1 cellular context compared by ENCODE assay signal in genomic region chr1:45521413-45522323, GRCh38.
A peak's percentile ranks its signal among the peaks of the same experiment; 100 is the strongest.
TF ChIP-seq lines count a peak whose summit lies in the region.

Gene PRDX1, minus strand, starts transcription at chr1:45521884. Its CDS starts 2,841 bp downstream, at chr1:45519043.

TF ChIP-seq in HepG2, 621 proteins besides CTCF, POLR2A, EP300 and RAD21 (continued from another document and continues in another):
- no peak for TF ChIP-seq ZNF33A (CRISPR knock-in tag; IDR thresholded peaks at IDR 0.05; ENCODE audit: borderline replicate concordance)
- TF ChIP-seq SP4 (CRISPR knock-in tag; IDR thresholded peaks at IDR 0.05) = peak; percentile 68
- TF ChIP-seq ZNF205 (CRISPR knock-in tag; IDR thresholded peaks at IDR 0.05) = peak; percentile 93
- peak; percentile 91; the same call in 1 of the 2 replicates for TF ChIP-seq ZNF782 (CRISPR knock-in tag; IDR thresholded peaks at IDR 0.05; ENCODE audit: borderline replicate concordance)
- no peak for TF ChIP-seq PRDM15 (CRISPR knock-in tag; IDR thresholded peaks at IDR 0.05)
- TF ChIP-seq ZNF34 (CRISPR knock-in tag; IDR thresholded peaks at IDR 0.05; ENCODE audit: borderline replicate concordance) = peak; percentile 32; the same call in 1 of the 2 replicates
- peak; percentile 68; the same call in 1 of the 2 replicates for TF ChIP-seq SAFB2 (CRISPR knock-in tag; IDR thresholded peaks at IDR 0.05; ENCODE audit: borderline replicate concordance, low read depth)
- TF ChIP-seq MAFF (IDR thresholded peaks at IDR 0.05; ENCODE audit: low read depth, low read length) = peak; percentile 82
- TF ChIP-seq ZNF549 (CRISPR knock-in tag; IDR thresholded peaks at IDR 0.05) = peak; percentile 58; the same call in 1 of the 2 replicates
- TF ChIP-seq ZSCAN9 (CRISPR knock-in tag; IDR thresholded peaks at IDR 0.05; ENCODE audit: borderline replicate concordance) = peak; percentile 97
- peak; percentile 96 for TF ChIP-seq AHR (CRISPR knock-in tag; IDR thresholded peaks at IDR 0.05)
- TF ChIP-seq MYNN (CRISPR knock-in tag; IDR thresholded peaks at IDR 0.05; ENCODE audit: low read depth) = peak; percentile 96
- TF ChIP-seq SETDB1 (CRISPR knock-in tag; IDR thresholded peaks at IDR 0.05; ENCODE audit: borderline replicate concordance) = peak; percentile 35; the same call in 1 of the 2 replicates
- peak; percentile 91 for TF ChIP-seq SMAD3 (CRISPR knock-in tag; IDR thresholded peaks at IDR 0.05)
- TF ChIP-seq ZNF235 (CRISPR knock-in tag; IDR thresholded peaks at IDR 0.05; ENCODE audit: borderline replicate concordance) = peak; percentile 98
- peak; percentile 97 for TF ChIP-seq ETV6 (CRISPR knock-in tag; conservative IDR thresholded peaks at IDR 0.05)
- no peak for TF ChIP-seq RORA (CRISPR knock-in tag; IDR thresholded peaks at IDR 0.05)
- no peak for TF ChIP-seq FUBP1 (CRISPR knock-in tag; IDR thresholded peaks at IDR 0.05; ENCODE audit: borderline replicate concordance)
- TF ChIP-seq ZNF337 (CRISPR knock-in tag; IDR thresholded peaks at IDR 0.05; ENCODE audit: borderline replicate concordance, low read depth) = no peak
- peak; percentile 69; the same call in 1 of the 2 replicates for TF ChIP-seq BATF2 (CRISPR knock-in tag; IDR thresholded peaks at IDR 0.05)
- no peak; the same call in 1 of the 2 replicates for TF ChIP-seq TFAP4 (IDR thresholded peaks at IDR 0.05; ENCODE audit: borderline replicate concordance, low read depth)
- peak; percentile 86 for TF ChIP-seq NKX3-1 (CRISPR knock-in tag; IDR thresholded peaks at IDR 0.05)
- TF ChIP-seq MYC (CRISPR knock-in tag; IDR thresholded peaks at IDR 0.05; ENCODE audit: borderline replicate concordance) = peak; percentile 87; the same call in 1 of the 2 replicates
- no peak for TF ChIP-seq FOXA1 (IDR thresholded peaks at IDR 0.05)
- TF ChIP-seq FOXA1 (CRISPR knock-in tag; IDR thresholded peaks at IDR 0.05) = peak; percentile 41
- TF ChIP-seq MAF1 (CRISPR knock-in tag; IDR thresholded peaks at IDR 0.05; ENCODE audit: borderline replicate concordance) = peak; percentile 95
- no peak for TF ChIP-seq TCF7 (IDR thresholded peaks at IDR 0.05; ENCODE audit: low read depth)
- TF ChIP-seq NCOR1 (IDR thresholded peaks at IDR 0.05; ENCODE audit: borderline replicate concordance, low read length) = peak; percentile 61; the same call in 1 of the 2 replicates
- peak; percentile 94 for TF ChIP-seq ATF2 (CRISPR knock-in tag; IDR thresholded peaks at IDR 0.05)
- peak; percentile 61; the same call in 1 of the 2 replicates for TF ChIP-seq ZNF841 (CRISPR knock-in tag; IDR thresholded peaks at IDR 0.05; ENCODE audit: borderline replicate concordance)
- peak; percentile 100 for TF ChIP-seq RBM39 (IDR thresholded peaks at IDR 0.05; ENCODE audit: low read depth, low read length, poor library complexity, severe bottlenecking)
- TF ChIP-seq ZNF207 (IDR thresholded peaks at IDR 0.05; ENCODE audit: borderline replicate concordance) = no peak
- peak; percentile 94 for TF ChIP-seq ARID4A (CRISPR knock-in tag; IDR thresholded peaks at IDR 0.05; ENCODE audit: borderline replicate concordance)
- peak; percentile 50; the same call in 1 of the 2 replicates for TF ChIP-seq ZNF670 (CRISPR knock-in tag; IDR thresholded peaks at IDR 0.05; ENCODE audit: borderline replicate concordance)
- TF ChIP-seq ZNF3 (CRISPR knock-in tag; IDR thresholded peaks at IDR 0.05) = no peak; the same call in 1 of the 2 replicates
- TF ChIP-seq ARID3A (IDR thresholded peaks at IDR 0.05; ENCODE audit: low read depth, low read length) = 0 out of 2 replicates have a peak, but pooled peaks have one; percentile 17
- peak; percentile 81 for TF ChIP-seq ZNF503 (CRISPR knock-in tag; IDR thresholded peaks at IDR 0.05)
- 0 out of 2 replicates have a peak, but pooled peaks have one; percentile 74 for TF ChIP-seq LBX2 (CRISPR knock-in tag; IDR thresholded peaks at IDR 0.05; ENCODE audit: borderline replicate concordance)
- TF ChIP-seq ARID2 (CRISPR knock-in tag; IDR thresholded peaks at IDR 0.05; ENCODE audit: borderline replicate concordance) = peak; percentile 49; the same call in 1 of the 2 replicates
- TF ChIP-seq ZNF225 (CRISPR knock-in tag; IDR thresholded peaks at IDR 0.05) = peak; percentile 83
